8 cellular contexts compared by ENCODE assay signal in the genomic region with DNA sequence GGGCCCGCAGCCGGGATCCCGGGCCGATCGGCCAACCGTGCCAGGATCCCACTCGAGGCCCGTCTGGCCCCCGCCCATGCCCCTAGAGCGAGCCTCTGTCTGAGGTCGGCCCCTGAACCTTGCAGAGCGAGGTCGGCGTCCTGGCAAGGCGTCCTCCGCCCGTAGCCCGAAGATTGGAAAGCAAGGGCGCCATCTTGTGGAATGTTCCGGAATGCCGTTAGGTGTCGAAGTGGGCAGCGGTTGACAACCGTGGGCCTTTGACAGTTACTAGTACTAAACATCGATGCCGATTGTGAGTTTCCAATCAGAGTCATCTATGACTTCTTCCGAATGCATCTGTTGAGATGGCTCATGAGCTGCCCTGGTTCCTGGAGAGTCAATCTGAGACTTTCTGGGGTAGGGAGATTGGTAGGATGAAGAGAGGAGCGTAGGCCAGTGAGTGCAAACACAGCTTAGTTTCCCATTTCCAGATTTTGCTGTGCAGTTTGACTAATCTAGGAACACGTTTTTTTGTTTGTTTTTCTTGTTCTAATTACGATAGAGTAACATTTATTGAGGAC. TPM values are rescaled to one million over a fixed set of nuclear protein-coding genes. Genes with fewer than 3 reads are reported as not detected.
DNase-seq lines count a peak whose midpoint lies in the region; ATAC-seq, FAIRE-seq and TF ChIP-seq lines count a peak whose summit lies in the region.

No MANE protein-coding gene starts in this region.

- no peaks in the 10 kb centered on the region for H3K27me3 ChIP-seq in bronchial epithelial cell (ENCODE audit: control insufficient read depth, insufficient read depth, low read length)

- DNase-seq in A549 (ENCODE audit: low read depth in 1 of 2, low spot score in 1 of 2) (peak; percentile 72 to 92), NCI-H2171 (lab: John Stamatoyannopoulos, UW) (peak; percentile 34), WTC11 (ENCODE audit: low spot score) (peak; percentile 92), bronchial epithelial cell (ENCODE audit: low read depth) (peak; percentile 71), immature natural killer cell (peak; percentile 84 to 87 (median 86)), smooth muscle cell of the brain vasculature (ENCODE audit: low read depth, low spot score) (peak; percentile 67)

- H3K9me3 Mint-ChIP-seq in WTC11, result no peaks in the 10 kb centered on the region
- no peaks in the 10 kb centered on the region for H3K9me3 Mint-ChIP-seq in immature natural killer cell

- peak overlapping the region; percentile 24; the same call in 1 of the 2 replicates for H3K27ac Mint-ChIP-seq in WTC11
- H3K27ac Mint-ChIP-seq in immature natural killer cell, result peak overlapping the region; percentile 54 to 94 (median 86)

- WGBS in A549 (ENCODE audit: missing lambda C conversion rate), result 12% methylated on average over 11 of the region's 30 CpGs

- TF ChIP-seq POLR2A in A549 (IDR thresholded peaks at IDR 0.05; ENCODE audit: low read length), result 0 out of 2 replicates have a peak, but pooled peaks have one; percentile 15

- H3K4me3 ChIP-seq in A549, result peak overlapping the region; percentile 91
- peak overlapping the region; percentile 99 for H3K4me3 ChIP-seq in bronchial epithelial cell (ENCODE audit: low read depth, low read length)

- TF ChIP-seq RAD21 in A549 (conservative IDR thresholded peaks at IDR 0.05 in 1 of 2, IDR thresholded peaks at IDR 0.05 in 1 of 2), result peak; percentile 96 to 97

- no peak for TF ChIP-seq EP300 in A549 (IDR thresholded peaks at IDR 0.05)

- CTCF ChIA-PET in A549 (lab: Yijun Ruan, JAX) (interaction anchor here (0.6 to 10.0 kb wide), 71 partner anchors 11 to 1557 kb away, joined by 3 to 149 read pairs (median 4); no protein-coding TSS in a partner anchor), WTC11 (lab: Charles Lee) (interaction anchor here (0.5 to 4.0 kb wide), 14 partner anchors 68 to 1166 kb away, joined by 3 to 65 read pairs (median 4); no protein-coding TSS in a partner anchor)

- H3K36me3 Mint-ChIP-seq in WTC11 (peaks cover 25% of the 10 kb centered on the region), immature natural killer cell (peaks cover 0 to 3% (median 0%) of the 10 kb centered on the region in 3 donors)

- FAIRE-seq in A549 (lab: Jason Lieb, UNC) (peak; percentile 36), bronchial epithelial cell (lab: Jason Lieb, UNC) (peak; percentile 79)

- peak overlapping the region; percentile 49 for H3K4me3 Mint-ChIP-seq in WTC11
- H3K4me3 Mint-ChIP-seq in immature natural killer cell, result peak overlapping the region; percentile 87 to 91 (median 88)

- H3K4me1 Mint-ChIP-seq in WTC11 (peaks cover 34% of the 10 kb centered on the region), immature natural killer cell (peaks cover 16 to 22% of the 10 kb centered on the region in 2 donors)

- ATAC-seq in A549 (peak; percentile 67 to 79), GM18517 (IDR thresholded peaks at IDR 0.05; ENCODE audit: unreplicated experiment) (peak; percentile 85), HG03060 (IDR thresholded peaks at IDR 0.05; ENCODE audit: low read depth, unreplicated experiment) (peak; percentile 69), WTC11 (peak; percentile 73)

- TF ChIP-seq CTCF in A549 (IDR thresholded peaks at IDR 0.05) (peak; percentile 72), WTC11 (IDR thresholded peaks at IDR 0.05) (peak; percentile 59), bronchial epithelial cell (IDR thresholded peaks at IDR 0.05; ENCODE audit: insufficient read depth, low read length, severe bottlenecking) (peak; percentile 89)

- POLR2A ChIA-PET in A549 (lab: Yijun Ruan, JAX) (interaction anchor here (1.0 to 4.6 kb wide), 11 partner anchors 54 to 1163 kb away, joined by 3 to 58 read pairs (median 7); no protein-coding TSS in a partner anchor), WTC11 (lab: Charles Lee) (interaction anchor here (1.0 kb wide), 1 partner anchor 681 kb away, joined by 4 read pairs; no protein-coding TSS in a partner anchor)

- peak overlapping the region; percentile 67 for H3K4me2 ChIP-seq in A549

- peak overlapping the region; percentile 96 to 100 for H3K27ac ChIP-seq in A549

- H3K27me3 Mint-ChIP-seq in WTC11 (ENCODE audit: low read depth) (peaks cover 2% of the 10 kb centered on the region), immature natural killer cell (ENCODE audit: low read depth in 3 of 3) (peaks cover 12 to 16% (median 16%) of the 10 kb centered on the region in 3 donors)

- peaks cover 13% of the 10 kb centered on the region for H3K36me3 ChIP-seq in bronchial epithelial cell (ENCODE audit: control insufficient read depth, insufficient read depth, low read length)

- no peaks in the 10 kb centered on the region for H3K9me3 ChIP-seq in A549

- peaks cover 17% of the 10 kb centered on the region for H3K4me1 ChIP-seq in A549

TF ChIP-seq in A549, 52 proteins besides CTCF, POLR2A, EP300 and RAD21 (continues in another document):
- TF ChIP-seq ZC3H11A (IDR thresholded peaks at IDR 0.05), result no peak
- TF ChIP-seq HOXB5 (CRISPR knock-in tag; IDR thresholded peaks at IDR 0.05), result 0 out of 2 replicates have a peak, but pooled peaks have one; percentile 32
- TF ChIP-seq SMC3 (IDR thresholded peaks at IDR 0.05), result peak; percentile 96
- peak; percentile 12; the same call in 1 of the 2 replicates for TF ChIP-seq FOSB (CRISPR knock-in tag; IDR thresholded peaks at IDR 0.05)
- TF ChIP-seq, protein P1, sequence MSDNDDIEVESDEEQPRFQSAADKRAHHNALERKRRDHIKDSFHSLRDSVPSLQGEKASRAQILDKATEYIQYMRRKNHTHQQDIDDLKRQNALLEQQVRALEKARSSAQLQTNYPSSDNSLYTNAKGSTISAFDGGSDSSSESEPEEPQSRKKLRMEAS (IDR thresholded peaks at IDR 0.05), result peak; percentile 44; the same call in 1 of the 2 replicates
- TF ChIP-seq EHF (CRISPR knock-in tag; IDR thresholded peaks at IDR 0.05), result 0 out of 2 replicates have a peak, but pooled peaks have one; percentile 63
- TF ChIP-seq MAZ (IDR thresholded peaks at IDR 0.05; ENCODE audit: borderline replicate concordance, low read depth, low read length), result no peak
- TF ChIP-seq CBX2 (IDR thresholded peaks at IDR 0.05; ENCODE audit: borderline replicate concordance, low read depth), result no peak
- TF ChIP-seq HOXA7 (CRISPR knock-in tag; IDR thresholded peaks at IDR 0.05), result no peak

TF ChIP-seq in WTC11, 78 proteins besides CTCF, POLR2A, EP300 and RAD21 (continues in another document):
- TF ChIP-seq ZNF232 (CRISPR knock-in tag; IDR thresholded peaks at IDR 0.05), result no peak
- no peak for TF ChIP-seq GABPB1 (CRISPR knock-in tag; IDR thresholded peaks at IDR 0.05)
- TF ChIP-seq, protein P2, sequence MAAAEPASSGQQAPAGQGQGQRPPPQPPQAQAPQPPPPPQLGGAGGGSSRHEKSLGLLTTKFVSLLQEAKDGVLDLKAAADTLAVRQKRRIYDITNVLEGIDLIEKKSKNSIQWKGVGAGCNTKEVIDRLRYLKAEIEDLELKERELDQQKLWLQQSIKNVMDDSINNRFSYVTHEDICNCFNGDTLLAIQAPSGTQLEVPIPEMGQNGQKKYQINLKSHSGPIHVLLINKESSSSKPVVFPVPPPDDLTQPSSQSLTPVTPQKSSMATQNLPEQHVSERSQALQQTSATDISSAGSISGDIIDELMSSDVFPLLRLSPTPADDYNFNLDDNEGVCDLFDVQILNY (CRISPR knock-in tag; IDR thresholded peaks at IDR 0.05), result 0 out of 2 replicates have a peak, but pooled peaks have one; percentile 5
- TF ChIP-seq ETV6 (CRISPR knock-in tag; IDR thresholded peaks at IDR 0.05), result 0 out of 2 replicates have a peak, but pooled peaks have one; percentile 25
- TF ChIP-seq, protein P3, sequence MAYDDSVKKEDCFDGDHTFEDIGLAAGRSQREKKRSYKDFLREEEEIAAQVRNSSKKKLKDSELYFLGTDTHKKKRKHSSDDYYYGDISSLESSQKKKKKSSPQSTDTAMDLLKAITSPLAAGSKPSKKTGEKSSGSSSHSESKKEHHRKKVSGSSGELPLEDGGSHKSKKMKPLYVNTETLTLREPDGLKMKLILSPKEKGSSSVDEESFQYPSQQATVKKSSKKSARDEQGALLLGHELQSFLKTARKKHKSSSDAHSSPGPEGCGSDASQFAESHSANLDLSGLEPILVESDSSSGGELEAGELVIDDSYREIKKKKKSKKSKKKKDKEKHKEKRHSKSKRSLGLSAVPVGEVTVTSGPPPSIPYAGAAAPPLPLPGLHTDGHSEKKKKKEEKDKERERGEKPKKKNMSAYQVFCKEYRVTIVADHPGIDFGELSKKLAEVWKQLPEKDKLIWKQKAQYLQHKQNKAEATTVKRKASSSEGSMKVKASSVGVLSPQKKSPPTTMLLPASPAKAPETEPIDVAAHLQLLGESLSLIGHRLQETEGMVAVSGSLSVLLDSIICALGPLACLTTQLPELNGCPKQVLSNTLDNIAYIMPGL (CRISPR knock-in tag; IDR thresholded peaks at IDR 0.05), result peak; percentile 72; the same call in 1 of the 2 replicates

RNA-seq across cellular contexts. Expression of a gene that starts 0.9 kb away (rescaled TPM):
- 168 and 217 TPM in 2 replicates for polyA plus RNA-seq in A549 (2011; rRNA removed)
- 147 and 226 TPM in 2 replicates for polyA plus RNA-seq in A549 (2012; cell fraction: cytosol; rRNA removed)
- 345 and 402 TPM in 2 replicates for polyA plus RNA-seq in A549 (2012; cell fraction: nucleus; rRNA removed)
- 230 to 257 TPM (median 240 TPM) in 3 replicates for polyA plus RNA-seq in A549 (2017; fragmentation: RNase III; extraction: RNeasy Plus Mini Kit Qiagen cat#74134 plus additional on column Dnase treatment)
- polyA minus RNA-seq in A549 (2011; rRNA and poly(A)+ RNA removed), result 367 and 381 TPM in 2 replicates
- 26.3 to 37.1 TPM (median 29.1 TPM) in 3 replicates for total RNA-seq in WTC11 (2021)
- 146 and 259 TPM in 2 replicates for total RNA-seq in bronchial epithelial cell
- 1 to 10 TPM; 4.0 to 6.4 (median 5.0) TPM for polyA plus RNA-seq in immature natural killer cell

RNA-seq across cellular contexts. Expression of a gene that starts 30.4 kb away (rescaled TPM):
- not detected in 2 replicates for polyA plus RNA-seq in A549 (2011; rRNA removed)
- not detected in 2 replicates for polyA plus RNA-seq in A549 (2012; cell fraction: cytosol; rRNA removed)
- polyA plus RNA-seq in A549 (2012; cell fraction: nucleus; rRNA removed), result not detected in 2 replicates
- polyA plus RNA-seq in A549 (2017; fragmentation: RNase III; extraction: RNeasy Plus Mini Kit Qiagen cat#74134 plus additional on column Dnase treatment), result not detected in 3 replicates
- polyA minus RNA-seq in A549 (2011; rRNA and poly(A)+ RNA removed), result not detected in 2 replicates
- total RNA-seq in WTC11 (2021), result not detected in 3 replicates
- total RNA-seq in bronchial epithelial cell, result not detected in 2 replicates
- polyA plus RNA-seq in immature natural killer cell, result 1 to 10 TPM; 1.0 to 5.7 (median 2.9) TPM

Comparison
In these comparisons a context has a peak if more than half of its experiments do, and no peak if none do; other contexts are left out.
1. Peak in every context shown above with its lines: DNase-seq, ATAC-seq, H3K4me3 ChIP-seq and H3K27ac ChIP-seq.
2. DNase-seq: peak in every context shown above with its lines; median percentile 92 in WTC11; 86 in immature natural killer cell; 82 in A549; 71 in bronchial epithelial cell; 67 in smooth muscle cell of the brain vasculature; 34 in NCI-H2171.